In genomic region chr1:197980457-197980856, GRCh38 we compare ENCODE assay signal across 15 cellular contexts.
DNase-seq lines count a peak whose midpoint lies in the region.
"Had no signal": no experiment of that assay in that cellular context is flagged by ENCODE, and none has a peak within 500 bp of the region (broad histone marks: within the 10 kb centered on the region; RNA-seq: fewer than 3 reads in every experiment).

No MANE protein-coding gene starts in this region.

- DNase-seq in NCI-H2107 treated with DMSO at 0.1 percent for 48 hours (lab: John Stamatoyannopoulos, UW; ENCODE audit: unreplicated experiment) = peak; percentile 8
- no peak for DNase-seq in NCI-H2107 (lab: John Stamatoyannopoulos, UW)
- peak; percentile 29 for DNase-seq in NCI-H69 (lab: John Stamatoyannopoulos, UW)
- DNase-seq in iPS-NIHi11 (ENCODE audit: low spot score) = peak; percentile 7
- peak; percentile 33 for DNase-seq in renal cortical epithelial cell (ENCODE audit: low read depth)
- DNase-seq in posterior cingulate gyrus = no peak
- no peak for DNase-seq in RPMI8226
- DNase-seq in NCI-H1436 treated with DMSO at 0.1 percent for 48 hours (lab: John Stamatoyannopoulos, UW) = no peak
- DNase-seq: DMS 273 treated with DMSO at 0.1 percent for 48 hours, DND-41, NCI-H1417 treated with DMSO at 0.1 percent for 48 hours, NCI-H1930, NCI-H446 treated with DMSO at 0.1 percent for 48 hours, Peyer's patch, SHP77 had no signal

- intact Hi-C loops in posterior cingulate gyrus (cut with DNase I) = no loop called here

Comparison
In these comparisons a context has a peak if more than half of its experiments do, and no peak if none do; other contexts are left out.
1. DNase-seq: peak in NCI-H2107 treated with DMSO at 0.1 percent for 48 hours (single experiment), NCI-H69 (single experiment), iPS-NIHi11 (single experiment) and renal cortical epithelial cell (single experiment); none in NCI-H2107 (single experiment), posterior cingulate gyrus (0 of 10), RPMI8226 (single experiment) and NCI-H1436 treated with DMSO at 0.1 percent for 48 hours (single experiment).